ENCODE assay signal across 8 cellular contexts in the genomic region with DNA sequence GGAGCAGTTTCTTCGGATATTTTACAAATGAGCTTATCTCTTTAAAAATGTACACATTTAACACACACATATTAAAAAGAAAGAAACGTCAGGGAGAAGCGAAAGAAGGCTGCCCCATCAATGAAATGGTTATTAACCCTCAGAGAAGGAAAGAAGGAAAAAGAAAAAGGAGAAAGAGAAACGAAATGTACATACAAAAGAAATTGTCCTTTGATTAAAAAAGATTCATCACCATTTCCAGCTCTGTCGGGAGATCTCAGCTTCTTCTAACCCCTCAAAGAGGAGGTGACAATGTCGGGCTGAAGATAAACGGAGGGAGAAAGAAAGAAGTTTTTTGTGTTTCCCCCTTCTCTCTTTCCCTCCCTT. TPM values are rescaled to one million over a fixed set of nuclear protein-coding genes. Genes with fewer than 3 reads are reported as not detected.
DNase-seq lines count a peak whose midpoint lies in the region; ATAC-seq and TF ChIP-seq lines count a peak whose summit lies in the region.

No MANE protein-coding gene starts in this region.

- ATAC-seq in T-helper 17 cell (no peak), gastrocnemius medialis (no peak), HG02623 (IDR thresholded peaks at IDR 0.05; ENCODE audit: unreplicated experiment) (no peak), HG03280 (IDR thresholded peaks at IDR 0.05; ENCODE audit: unreplicated experiment) (no peak)

- no peak for DNase-seq in T-helper 17 cell
- DNase-seq in fibroblast of villous mesenchyme (ENCODE audit: low read depth): no peak
- no peak for DNase-seq in gastrocnemius medialis
- no peak for DNase-seq in foreskin melanocyte
- DNase-seq in COLO829 (ENCODE audit: low spot score): no peak

- intact Hi-C loops in gastrocnemius medialis (cut with DNase I; ENCODE audit: low total_unique reads): loop anchor here (2.0 kb wide), 1 partner anchor 45 kb away; no protein-coding TSS in a partner anchor

- H3K36me3 ChIP-seq in gastrocnemius medialis: no peaks in the 10 kb centered on the region

- peak overlapping the region; percentile 91 for H3K4me3 Mint-ChIP-seq in T-helper 17 cell

- H3K9me3 ChIP-seq in T-helper 17 cell (ENCODE audit: control insufficient read depth, low read length, poor library complexity, severe bottlenecking) (no peaks in the 10 kb centered on the region), gastrocnemius medialis (no peaks in the 10 kb centered on the region)

- TF ChIP-seq CTCF in GM12875 (IDR thresholded peaks at IDR 0.05; ENCODE audit: borderline replicate concordance, insufficient read depth, low read depth, low read length): no peak
- TF ChIP-seq CTCF in fibroblast of villous mesenchyme (IDR thresholded peaks at IDR 0.05; ENCODE audit: insufficient read depth, low read depth, low read length): no peak
- TF ChIP-seq CTCF in gastrocnemius medialis (IDR thresholded peaks at IDR 0.05 in 4 of 5, conservative IDR thresholded peaks at IDR 0.05 in 1 of 5): no peak

- no peak for TF ChIP-seq POLR2A in gastrocnemius medialis (IDR thresholded peaks at IDR 0.05)

- H3K27me3 Mint-ChIP-seq in T-helper 17 cell: peaks cover 27% of the 10 kb centered on the region

- peak overlapping the region; percentile 84 for H3K27ac Mint-ChIP-seq in T-helper 17 cell

- H3K27me3 ChIP-seq in gastrocnemius medialis: no peaks in the 10 kb centered on the region

- no peaks in the 10 kb centered on the region for H3K36me3 Mint-ChIP-seq in T-helper 17 cell (ENCODE audit: low read depth)

- H3K4me3 ChIP-seq in GM12875 (ENCODE audit: low read depth, low read length): peak overlapping the region; percentile 61
- H3K4me3 ChIP-seq in fibroblast of villous mesenchyme (ENCODE audit: low read depth, low read length): peak overlapping the region; percentile 58
- peak overlapping the region; percentile 71 to 91 (median 78) for H3K4me3 ChIP-seq in gastrocnemius medialis

- in situ Hi-C loops in gastrocnemius medialis (cut with MboI; ENCODE audit: low sequenced_read_pairs in 4 of 4): loop anchor here in 3 of 4 donors (5.0 to 10.0 kb wide), 3 partner anchors 375 to 465 kb away; no protein-coding TSS in a partner anchor

- peak overlapping the region; percentile 78 to 98 (median 88) for H3K27ac ChIP-seq in gastrocnemius medialis

- peaks cover 19% of the 10 kb centered on the region for H3K4me1 Mint-ChIP-seq in T-helper 17 cell

- peaks cover 39 to 48% of the 10 kb centered on the region in 2 donors for H3K4me1 ChIP-seq in gastrocnemius medialis

RNA-seq across cellular contexts. Expression of a gene that starts 1.5 kb away (rescaled TPM):
- total RNA-seq in T-helper 17 cell (10 to 100 TPM; 11.9 to 23.9 TPM), fibroblast of villous mesenchyme (4.2 and 15.1 TPM in 2 replicates), gastrocnemius medialis (10 to 100 TPM in 1 of 4 donors, 1 to 10 TPM in 3; 4.9 to 15.5 (median 6.0) TPM)
